8 cellular contexts compared by ENCODE assay signal in genomic region chr1:36088577-36089392, GRCh38. TPM values are rescaled to one million over a fixed set of nuclear protein-coding genes. Genes with fewer than 3 reads are reported as not detected.
DNase-seq lines count a peak whose midpoint lies in the region; ATAC-seq and TF ChIP-seq lines count a peak whose summit lies in the region.

Gene ADPRS, plus strand, starts transcription at chr1:36088892. Its CDS starts 13 bp downstream, at chr1:36088905.

- H3K27ac Mint-ChIP-seq in activated naive CD8-positive, alpha-beta T cell, result peak within 1 kb of the TSS; percentile 97
- H3K27ac Mint-ChIP-seq in glutamatergic neuron (ENCODE audit: unreplicated experiment), result peak within 1 kb of the TSS; percentile 68
- H3K27ac Mint-ChIP-seq in osteocyte (ENCODE audit: unreplicated experiment), result peak within 1 kb of the TSS; percentile 83

- H3K27me3 Mint-ChIP-seq in activated naive CD8-positive, alpha-beta T cell, result peaks cover 3% of the 10 kb centered on the region
- H3K27me3 Mint-ChIP-seq in glutamatergic neuron (ENCODE audit: unreplicated experiment), result peaks cover 11% of the 10 kb centered on the region
- H3K27me3 Mint-ChIP-seq in osteocyte (ENCODE audit: unreplicated experiment), result no peaks in the 10 kb centered on the region

- H3K36me3 Mint-ChIP-seq in activated naive CD8-positive, alpha-beta T cell, result peaks cover 2% of the 10 kb centered on the region
- H3K36me3 Mint-ChIP-seq in glutamatergic neuron (ENCODE audit: unreplicated experiment) (no peaks in the 10 kb centered on the region), osteocyte (ENCODE audit: unreplicated experiment) (peaks cover 9% of the 10 kb centered on the region)

- peaks cover 17% of the 10 kb centered on the region for H3K4me1 Mint-ChIP-seq in activated naive CD8-positive, alpha-beta T cell (ENCODE audit: low read depth)
- peaks cover 8% of the 10 kb centered on the region for H3K4me1 Mint-ChIP-seq in glutamatergic neuron (ENCODE audit: low read depth, unreplicated experiment)
- H3K4me1 Mint-ChIP-seq in osteocyte (ENCODE audit: unreplicated experiment), result peaks cover 19% of the 10 kb centered on the region

- H3K27me3 ChIP-seq in thoracic aorta (replicated peaks; ENCODE audit: insufficient read depth), result peaks cover 4% of the 10 kb centered on the region

- H3K36me3 ChIP-seq in thoracic aorta, result peaks cover 23% of the 10 kb centered on the region

- H3K27ac ChIP-seq in thoracic aorta, result peak within 1 kb of the TSS; percentile 80 to 85

- no peaks in the 10 kb centered on the region for H3K9me3 ChIP-seq in thoracic aorta

- H3K4me1 ChIP-seq in thoracic aorta (ENCODE audit: control insufficient read depth in 1 of 2, low read depth in 2 of 2), result peaks cover 13 to 44% of the 10 kb centered on the region in 2 donors

- DNase-seq in NCI-H1092 treated with DMSO at 0.1 percent for 48 hours (lab: John Stamatoyannopoulos, UW) (peak; percentile 92), SKM-1 treated with dmso at 0.1 percent for 144 hours (lab: John Stamatoyannopoulos, UW; ENCODE audit: unreplicated experiment) (peak; percentile 88), glutamatergic neuron (peak; percentile 93), osteocyte (ENCODE audit: extremely low spot score, unreplicated experiment) (peak; percentile 96), thoracic aorta (ENCODE audit: low spot score) (peak; percentile 44)

- H3K9me3 Mint-ChIP-seq in activated naive CD8-positive, alpha-beta T cell (ENCODE audit: low read depth), result no peaks in the 10 kb centered on the region
- H3K9me3 Mint-ChIP-seq in glutamatergic neuron (ENCODE audit: unreplicated experiment) (peaks cover 4% of the 10 kb centered on the region), osteocyte (ENCODE audit: unreplicated experiment) (no peaks in the 10 kb centered on the region)

- H3K4me3 Mint-ChIP-seq in activated naive CD8-positive, alpha-beta T cell, result peak within 1 kb of the TSS; percentile 100
- peak within 1 kb of the TSS; percentile 92 for H3K4me3 Mint-ChIP-seq in glutamatergic neuron (ENCODE audit: unreplicated experiment)
- H3K4me3 Mint-ChIP-seq in osteocyte (ENCODE audit: unreplicated experiment), result peak within 1 kb of the TSS; percentile 80

- peak within 1 kb of the TSS; percentile 97 for H3K4me3 ChIP-seq in thoracic aorta

- ATAC-seq in HG02623 (IDR thresholded peaks at IDR 0.05; ENCODE audit: unreplicated experiment), result peak; percentile 71
- peak; percentile 74 for ATAC-seq in thoracic aorta (ENCODE audit: insufficient number of reproducible peaks, low FRiP score, low read depth)

- peak; percentile 99 for TF ChIP-seq CTCF in GM12872 (IDR thresholded peaks at IDR 0.05; ENCODE audit: insufficient read depth, low read depth, low read length)
- TF ChIP-seq CTCF in glutamatergic neuron (IDR thresholded peaks at IDR 0.05; ENCODE audit: partially characterized antibody, unreplicated experiment), result peak; percentile 97
- TF ChIP-seq CTCF in osteocyte (IDR thresholded peaks at IDR 0.05), result peak; percentile 99
- peak; percentile 99 for TF ChIP-seq CTCF in thoracic aorta (IDR thresholded peaks at IDR 0.05)

RNA-seq across cellular contexts. Expression of gene ADPRS, which starts in this region (rescaled TPM):
- 16.8 TPM for total RNA-seq in glutamatergic neuron (ENCODE audit: unreplicated experiment)
- total RNA-seq in osteocyte, result 19.7 and 24.4 TPM in 2 replicates
- 10 to 100 TPM; 34.0 to 34.1 TPM for total RNA-seq in thoracic aorta

Comparison
In these comparisons a context has a peak if more than half of its experiments do, and no peak if none do; other contexts are left out.
1. Peak in every context shown above with its lines: DNase-seq, ATAC-seq, H3K4me3 ChIP-seq and H3K27ac ChIP-seq.
2. DNase-seq: peak in every context shown above with its lines; median percentile 96 in osteocyte; 93 in glutamatergic neuron; 92 in NCI-H1092 treated with DMSO at 0.1 percent for 48 hours; 88 in SKM-1 treated with dmso at 0.1 percent for 144 hours; 44 in thoracic aorta.